Comparison of ENCODE assay signal across 1 cellular context in genomic region chr5:149887622-149888183, GRCh38.
TF ChIP-seq lines count a peak whose summit lies in the region.

No MANE protein-coding gene starts in this region.

TF ChIP-seq in K562, 482 proteins besides CTCF, POLR2A, EP300 and RAD21 (continued from another document and continues in another):
- no peak for TF ChIP-seq CLOCK (CRISPR knock-in tag; IDR thresholded peaks at IDR 0.05; ENCODE audit: borderline replicate concordance)
- TF ChIP-seq ZNF717 (CRISPR knock-in tag; IDR thresholded peaks at IDR 0.05), result no peak
- no peak for TF ChIP-seq GTF3C2 (IDR thresholded peaks at IDR 0.05; ENCODE audit: borderline replicate concordance, extremely low read depth, insufficient read length)
- TF ChIP-seq CREB1 (IDR thresholded peaks at IDR 0.05), result no peak
- no peak for TF ChIP-seq CREB1 (CRISPR knock-in tag; IDR thresholded peaks at IDR 0.05)
- peak; percentile 59; the same call in 1 of the 2 replicates for TF ChIP-seq MEF2D (tag; conservative IDR thresholded peaks at IDR 0.05; ENCODE audit: low read depth)
- TF ChIP-seq ZNF239 (CRISPR knock-in tag; IDR thresholded peaks at IDR 0.05), result no peak
- TF ChIP-seq CREBBP (IDR thresholded peaks at IDR 0.05; ENCODE audit: low read depth, low read length), result no peak
- TF ChIP-seq ZFX (CRISPR knock-in tag; IDR thresholded peaks at IDR 0.05), result no peak
- no peak for TF ChIP-seq SREBF2 (CRISPR knock-in tag; IDR thresholded peaks at IDR 0.05)
- TF ChIP-seq NR2F6 (CRISPR knock-in tag; IDR thresholded peaks at IDR 0.05), result no peak
- TF ChIP-seq KLF13 (tag; IDR thresholded peaks at IDR 0.05; ENCODE audit: borderline replicate concordance, low read depth), result peak; percentile 56; the same call in 1 of the 2 replicates
- TF ChIP-seq ZNF589 (CRISPR knock-in tag; IDR thresholded peaks at IDR 0.05; ENCODE audit: low read depth), result no peak
- TF ChIP-seq CAMTA2 (CRISPR knock-in tag; conservative IDR thresholded peaks at IDR 0.05), result no peak
- no peak for TF ChIP-seq ZNF77 (CRISPR knock-in tag; IDR thresholded peaks at IDR 0.05)
- no peak for TF ChIP-seq ZBTB8A (IDR thresholded peaks at IDR 0.05; ENCODE audit: partially characterized antibody)
- no peak for TF ChIP-seq NCOA6 (IDR thresholded peaks at IDR 0.05)
- TF ChIP-seq ZNF551 (CRISPR knock-in tag; IDR thresholded peaks at IDR 0.05), result no peak
- TF ChIP-seq BACH1 (tag; IDR thresholded peaks at IDR 0.05), result no peak; the same call in 1 of the 2 replicates
- TF ChIP-seq SRSF9 (IDR thresholded peaks at IDR 0.05; ENCODE audit: borderline replicate concordance, low read depth, low read length), result no peak
- no peak for TF ChIP-seq UBTF (IDR thresholded peaks at IDR 0.05; ENCODE audit: borderline replicate concordance in 1 of 2, low read depth in 2 of 2, low read length in 2 of 2)
- TF ChIP-seq ZNF212 (CRISPR knock-in tag; IDR thresholded peaks at IDR 0.05), result no peak
- TF ChIP-seq RBM17 (IDR thresholded peaks at IDR 0.05; ENCODE audit: borderline replicate concordance, low read depth, low read length), result no peak
- TF ChIP-seq ZNF324 (CRISPR knock-in tag; IDR thresholded peaks at IDR 0.05), result no peak
- no peak for TF ChIP-seq SMAD1 (IDR thresholded peaks at IDR 0.05; ENCODE audit: low read depth, low read length, partially characterized antibody)
- TF ChIP-seq TRIM28 (IDR thresholded peaks at IDR 0.05), result no peak
- no peak for TF ChIP-seq ZNF76 (CRISPR knock-in tag; IDR thresholded peaks at IDR 0.05; ENCODE audit: borderline replicate concordance)
- TF ChIP-seq PATZ1 (CRISPR knock-in tag; IDR thresholded peaks at IDR 0.05; ENCODE audit: borderline replicate concordance), result no peak
- TF ChIP-seq MAX (CRISPR knock-in tag; IDR thresholded peaks at IDR 0.05), result peak; percentile 64
- TF ChIP-seq ARID4B (CRISPR knock-in tag; IDR thresholded peaks at IDR 0.05), result no peak
- no peak for TF ChIP-seq ZNF133 (CRISPR knock-in tag; IDR thresholded peaks at IDR 0.05)
- no peak for TF ChIP-seq POU5F1 (IDR thresholded peaks at IDR 0.05; ENCODE audit: borderline replicate concordance, low read depth, low read length, partially characterized antibody)
- no peak for TF ChIP-seq TBL1XR1 (IDR thresholded peaks at IDR 0.05; ENCODE audit: low read length in 2 of 2)
- TF ChIP-seq BRD4 (IDR thresholded peaks at IDR 0.05), result no peak
- no peak for TF ChIP-seq HIVEP1 (CRISPR knock-in tag; IDR thresholded peaks at IDR 0.05)
- TF ChIP-seq ILF3 (IDR thresholded peaks at IDR 0.05; ENCODE audit: borderline replicate concordance), result no peak
- TF ChIP-seq GATA2 (CRISPR knock-in tag; IDR thresholded peaks at IDR 0.05), result peak; percentile 66; the same call in 1 of the 2 replicates
- 0 out of 2 replicates have a peak, but pooled peaks have one; percentile 7 for TF ChIP-seq RAD51 (IDR thresholded peaks at IDR 0.05; ENCODE audit: borderline replicate concordance, low read depth)
- TF ChIP-seq ZNF668 (CRISPR knock-in tag; IDR thresholded peaks at IDR 0.05), result no peak
- no peak for TF ChIP-seq PRPF4 (IDR thresholded peaks at IDR 0.05; ENCODE audit: insufficient read depth, low read depth, low read length, poor library complexity, severe bottlenecking)
- peak; percentile 57; the same call in 1 of the 2 replicates for TF ChIP-seq LEF1 (IDR thresholded peaks at IDR 0.05)
- TF ChIP-seq ZNF449 (CRISPR knock-in tag; IDR thresholded peaks at IDR 0.05), result no peak
- TF ChIP-seq HDAC8 (tag; IDR thresholded peaks at IDR 0.05), result no peak
- no peak for TF ChIP-seq E2F5 (CRISPR knock-in tag; IDR thresholded peaks at IDR 0.05)
- TF ChIP-seq ZNF518B (CRISPR knock-in tag; IDR thresholded peaks at IDR 0.05), result no peak
- no peak for TF ChIP-seq HNRNPK (IDR thresholded peaks at IDR 0.05; ENCODE audit: low read depth, low read length, poor library complexity, severe bottlenecking)
